ENCODE assay signal across 1 cellular context in genomic region chr3:39467394-39468107, GRCh38.
TF ChIP-seq lines count a peak whose summit lies in the region.

MOBP (plus strand) TSS chr3:39467680; CDS start chr3:39502070, 34,390 bp downstream.

TF ChIP-seq in GM23338, 12 proteins besides CTCF, POLR2A, EP300 and RAD21 (continued from another document):
- TF ChIP-seq REST (IDR thresholded peaks at IDR 0.05; ENCODE audit: unreplicated experiment) (no peak), CREB1 (CRISPR knock-in tag; IDR thresholded peaks at IDR 0.05; ENCODE audit: low read depth) (no peak)
